ENCODE assay signal across 24 cellular contexts in genomic region chr13:111914241-111915103, GRCh38.
"Had no signal": no experiment of that assay in that cellular context is flagged by ENCODE, and none has a peak within 500 bp of the region (broad histone marks: within the 10 kb centered on the region; RNA-seq: fewer than 3 reads in every experiment).

No MANE protein-coding gene starts in this region.

- H3K4me1 ChIP-seq: breast epithelium, heart right ventricle, pancreas, testis had no signal

- ATAC-seq: activated CD4-positive, CD25-positive, alpha-beta regulatory T cell treated with anti-CD3 and anti-CD28 coated beads, Interleukin-2, amount 50 U/mL, for 24 hours; activated CD8-positive, alpha-beta T cell treated with anti-CD3 and anti-CD28 coated beads, Interleukin-2, amount 10 ng/mL, durations not matched to agents 7 days and 5 days; activated T-cell treated with anti-CD3 and anti-CD28 coated beads, Interleukin-2, amount 50 U/mL, for 72 hours; heart right ventricle; left ventricle myocardium superior; naive thymus-derived CD8-positive, alpha-beta T cell; pancreas; sciatic nerve; stimulated activated naive B cell treated with anti-CD40 and anti-IgM and Interleukin-4, amounts not matched to agents 10 μg/mL and 1 μg/mL and 100 μg/mL, for 72 hours; T-helper 17 cell had no signal

- H3K27ac ChIP-seq: breast epithelium, epithelial cell of prostate, heart right ventricle, pancreas, testis had no signal

- H3K27me3 ChIP-seq: pancreas, testis had no signal

- H3K4me3 ChIP-seq: breast epithelium, heart right ventricle, pancreas, smooth muscle cell, testis had no signal

- DNase-seq: activated CD4-positive, alpha-beta T cell treated with anti-CD3 and anti-CD28 coated beads, Interleukin-2, amount 10 ng/mL, durations not matched to agents 7 days and 5 days; activated CD8-positive, alpha-beta T cell treated with anti-CD3 and anti-CD28 coated beads, Interleukin-2, amount 10 ng/mL, durations not matched to agents 7 days and 5 days; activated effector memory CD4-positive, alpha-beta T cell treated with Interleukin-2 at 50 U/mL for 16 hours; activated naive CD4-positive, alpha-beta T cell treated with anti-CD3 and anti-CD28 coated beads for 36 hours; activated naive CD8-positive, alpha-beta T cell treated with anti-CD3 and anti-CD28 coated beads, Interleukin-2, amount 10 ng/mL, durations not matched to agents 7 days and 5 days; activated T-cell treated with anti-CD3 and anti-CD28 coated beads, Interleukin-2, amount 50 U/mL, for 72 hours; amniotic stem cell; foreskin fibroblast; heart right ventricle; left ventricle myocardium superior; mammary epithelial cell; stimulated activated CD4-positive, alpha-beta T cell treated with anti-CD3 and anti-CD28 coated beads, Interleukin-2, amount 100 ng/mL, for 48 hours; stimulated activated CD8-positive, alpha-beta memory T cell treated with anti-CD3 and anti-CD28 coated beads, Interleukin-4, amount 100 ng/mL, for 48 hours; stimulated activated naive B cell treated with anti-CD40 and anti-IgM and Interleukin-4, amounts not matched to agents 10 μg/mL and 1 μg/mL and 100 μg/mL, for 72 hours; SW 1271; T-helper 17 cell; testis had no signal

- H3K9me3 ChIP-seq: breast epithelium, heart right ventricle, pancreas, testis had no signal

- H3K36me3 ChIP-seq: breast epithelium, heart right ventricle, pancreas had no signal
